Comparison of ENCODE assay signal across 8 cellular contexts in the genomic region with DNA sequence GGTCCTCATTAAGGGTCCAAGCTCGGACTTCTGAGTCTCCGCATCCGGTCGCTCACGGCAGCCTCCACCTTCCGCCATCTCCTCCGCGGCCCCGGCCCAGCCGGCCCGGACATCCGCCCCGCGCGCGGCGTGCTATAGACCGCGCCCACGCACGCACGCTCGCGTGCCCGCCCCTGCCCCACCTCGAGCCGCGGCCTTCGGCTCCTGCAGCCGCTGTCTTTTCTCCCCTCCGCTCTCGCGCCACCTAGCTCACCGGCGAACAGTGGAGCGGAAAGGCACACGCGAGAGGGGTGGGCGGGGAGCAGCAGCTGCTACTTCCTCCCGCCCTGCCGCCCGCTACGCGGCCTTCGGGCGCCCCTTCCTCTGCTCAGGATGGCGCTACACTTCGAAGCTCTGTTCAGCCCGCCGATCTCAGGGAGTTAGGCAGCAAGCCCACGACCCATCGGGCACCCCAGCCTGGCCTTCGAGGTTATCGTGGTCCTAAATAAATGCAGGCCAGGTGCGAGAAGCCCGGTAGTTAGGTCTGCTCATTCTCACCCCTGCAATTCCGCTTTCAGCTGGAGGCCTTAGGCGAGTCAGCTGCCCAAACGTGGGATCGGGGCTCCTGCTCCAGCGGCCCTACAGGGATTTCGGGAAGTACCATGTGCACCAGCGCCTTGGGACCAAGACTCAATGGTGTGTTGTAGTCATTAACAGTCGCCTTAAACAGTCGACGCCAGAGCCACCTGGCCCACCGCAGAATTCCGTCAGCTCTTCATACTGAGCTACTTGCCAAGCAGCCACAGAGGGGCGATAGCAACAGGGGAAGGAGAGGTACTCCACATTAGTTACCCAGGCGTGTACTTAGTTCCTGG. TPM values are rescaled to one million over a fixed set of nuclear protein-coding genes. Genes with fewer than 3 reads are reported as not detected.
DNase-seq lines count a peak whose midpoint lies in the region; ATAC-seq and TF ChIP-seq lines count a peak whose summit lies in the region.

A gene with protein sequence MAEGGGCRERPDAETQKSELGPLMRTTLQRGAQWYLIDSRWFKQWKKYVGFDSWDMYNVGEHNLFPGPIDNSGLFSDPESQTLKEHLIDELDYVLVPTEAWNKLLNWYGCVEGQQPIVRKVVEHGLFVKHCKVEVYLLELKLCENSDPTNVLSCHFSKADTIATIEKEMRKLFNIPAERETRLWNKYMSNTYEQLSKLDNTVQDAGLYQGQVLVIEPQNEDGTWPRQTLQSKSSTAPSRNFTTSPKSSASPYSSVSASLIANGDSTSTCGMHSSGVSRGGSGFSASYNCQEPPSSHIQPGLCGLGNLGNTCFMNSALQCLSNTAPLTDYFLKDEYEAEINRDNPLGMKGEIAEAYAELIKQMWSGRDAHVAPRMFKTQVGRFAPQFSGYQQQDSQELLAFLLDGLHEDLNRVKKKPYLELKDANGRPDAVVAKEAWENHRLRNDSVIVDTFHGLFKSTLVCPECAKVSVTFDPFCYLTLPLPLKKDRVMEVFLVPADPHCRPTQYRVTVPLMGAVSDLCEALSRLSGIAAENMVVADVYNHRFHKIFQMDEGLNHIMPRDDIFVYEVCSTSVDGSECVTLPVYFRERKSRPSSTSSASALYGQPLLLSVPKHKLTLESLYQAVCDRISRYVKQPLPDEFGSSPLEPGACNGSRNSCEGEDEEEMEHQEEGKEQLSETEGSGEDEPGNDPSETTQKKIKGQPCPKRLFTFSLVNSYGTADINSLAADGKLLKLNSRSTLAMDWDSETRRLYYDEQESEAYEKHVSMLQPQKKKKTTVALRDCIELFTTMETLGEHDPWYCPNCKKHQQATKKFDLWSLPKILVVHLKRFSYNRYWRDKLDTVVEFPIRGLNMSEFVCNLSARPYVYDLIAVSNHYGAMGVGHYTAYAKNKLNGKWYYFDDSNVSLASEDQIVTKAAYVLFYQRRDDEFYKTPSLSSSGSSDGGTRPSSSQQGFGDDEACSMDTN (minus strand): TSS at position 107 of the 854 bp plus-strand sequence. CDS start 29 bp downstream, at position 78.

- H3K36me3 Mint-ChIP-seq in activated CD4-positive, alpha-beta T cell treated with anti-CD3 and anti-CD28 coated beads, Interleukin-2, amount 10 ng/mL, durations not matched to agents 7 days and 5 days (ENCODE audit: low read depth): peaks cover 15% of the 10 kb centered on the region

- peak within 1 kb of the TSS; percentile 94 for H3K27ac ChIP-seq in C4-2B

- H3K4me1 Mint-ChIP-seq in activated CD4-positive, alpha-beta T cell treated with anti-CD3 and anti-CD28 coated beads, Interleukin-2, amount 10 ng/mL, durations not matched to agents 7 days and 5 days: peaks cover 47% of the 10 kb centered on the region

- H3K9me3 Mint-ChIP-seq in activated CD4-positive, alpha-beta T cell treated with anti-CD3 and anti-CD28 coated beads, Interleukin-2, amount 10 ng/mL, durations not matched to agents 7 days and 5 days: no peaks in the 10 kb centered on the region

- no peaks in the 10 kb centered on the region for H3K27me3 Mint-ChIP-seq in activated CD4-positive, alpha-beta T cell treated with anti-CD3 and anti-CD28 coated beads, Interleukin-2, amount 10 ng/mL, durations not matched to agents 7 days and 5 days

- TF ChIP-seq CTCF in C4-2B (conservative IDR thresholded peaks at IDR 0.05): peak; percentile 65

- POLR2A ChIA-PET in activated CD4-positive, alpha-beta T cell treated with anti-CD3 and anti-CD28 coated beads, Interleukin-2, amount 10 ng/mL, durations not matched to agents 7 days and 5 days (lab: Charles Lee): interaction anchor here (0.6 to 1.8 kb wide), 7 partner anchors 19 to 130 kb away, joined by 3 to 9 read pairs (median 4); a partner anchor contains a TSS

- DNase-seq in NCI-H69 (lab: John Stamatoyannopoulos, UW): peak; percentile 92
- peak; percentile 95 for DNase-seq in activated CD4-positive, alpha-beta T cell treated with anti-CD3 and anti-CD28 coated beads, Interleukin-2, amount 10 ng/mL, durations not matched to agents 7 days and 5 days
- peak; percentile 71 for DNase-seq in dedifferentiated amniotic fluid mesenchymal stem cell (ENCODE audit: extremely low spot score)
- DNase-seq in left lobe of liver (ENCODE audit: low spot score): peak; percentile 93
- peak; percentile 94 for DNase-seq in stimulated activated CD4-positive, alpha-beta T cell treated with anti-CD3 and anti-CD28 coated beads, Interleukin-2, amount 100 ng/mL, for 4 hours (ENCODE audit: low read depth)

- CTCF ChIA-PET in activated CD4-positive, alpha-beta T cell treated with anti-CD3 and anti-CD28 coated beads, Interleukin-2, amount 10 ng/mL, durations not matched to agents 7 days and 5 days (lab: Charles Lee): interaction anchor here (0.5 to 3.7 kb wide), 31 partner anchors 9 to 746 kb away, joined by 3 to 22 read pairs (median 4); a partner anchor contains a TSS

- peak; percentile 85 for ATAC-seq in GM19372 (IDR thresholded peaks at IDR 0.05; ENCODE audit: low read depth, unreplicated experiment)
- peak; percentile 88 for ATAC-seq in HG03521 (IDR thresholded peaks at IDR 0.05; ENCODE audit: unreplicated experiment)
- peak; percentile 97 for ATAC-seq in left lobe of liver

- peak within 1 kb of the TSS; percentile 92 for H3K4me3 Mint-ChIP-seq in activated CD4-positive, alpha-beta T cell treated with anti-CD3 and anti-CD28 coated beads, Interleukin-2, amount 10 ng/mL, durations not matched to agents 7 days and 5 days

- peak within 1 kb of the TSS; percentile 97 for H3K27ac Mint-ChIP-seq in activated CD4-positive, alpha-beta T cell treated with anti-CD3 and anti-CD28 coated beads, Interleukin-2, amount 10 ng/mL, durations not matched to agents 7 days and 5 days

RNA-seq across cellular contexts. Expression of the gene that starts here (rescaled TPM):
- total RNA-seq in activated CD4-positive, alpha-beta T cell treated with anti-CD3 and anti-CD28 coated beads, Interleukin-2, amount 10 ng/mL, durations not matched to agents 7 days and 5 days: 10 to 100 TPM; 87.1 to 88.4 TPM
- 19.7 TPM for total RNA-seq in left lobe of liver

Comparison
In these comparisons a context has a peak if more than half of its experiments do, and no peak if none do; other contexts are left out.
1. Peak in every context shown above with its lines: DNase-seq, ATAC-seq and H3K27ac ChIP-seq.